In genomic region chr17:40209404-40210093, GRCh38 we compare ENCODE assay signal across 20 cellular contexts. TPM values are rescaled to one million over a fixed set of nuclear protein-coding genes. Genes with fewer than 3 reads are reported as not detected.
DNase-seq lines count a peak whose midpoint lies in the region; ATAC-seq and TF ChIP-seq lines count a peak whose summit lies in the region.
"Had no signal": no experiment of that assay in that cellular context is flagged by ENCODE, and none has a peak within 500 bp of the region (broad histone marks: within the 10 kb centered on the region; RNA-seq: fewer than 3 reads in every experiment).

No MANE protein-coding gene starts in this region.

- H3K27me3 ChIP-seq in adipocyte (replicated peaks; ENCODE audit: control insufficient read depth, insufficient read depth, low read length), result no peaks in the 10 kb centered on the region
- no peaks in the 10 kb centered on the region for H3K27me3 ChIP-seq in hepatocyte
- no peaks in the 10 kb centered on the region for H3K27me3 ChIP-seq in smooth muscle cell (ENCODE audit: low read depth)
- no peaks in the 10 kb centered on the region for H3K27me3 ChIP-seq in MG63
- H3K27me3 ChIP-seq: dorsolateral prefrontal cortex, spleen had no signal

- TF ChIP-seq CTCF in hepatocyte (IDR thresholded peaks at IDR 0.05; ENCODE audit: poor library complexity) (no peak), smooth muscle cell (IDR thresholded peaks at IDR 0.05; ENCODE audit: borderline replicate concordance, insufficient read depth, poor library complexity, severe bottlenecking) (no peak)

- H3K4me2 ChIP-seq in hepatocyte, result no peak overlapping the region
- H3K4me2 ChIP-seq in smooth muscle cell, result no peak overlapping the region

- H3K9me3 ChIP-seq in adipocyte (ENCODE audit: control insufficient read depth, low read length) (no peaks in the 10 kb centered on the region), hepatocyte (ENCODE audit: low read depth) (no peaks in the 10 kb centered on the region), smooth muscle cell (replicated peaks; ENCODE audit: low read depth) (no peaks in the 10 kb centered on the region), MG63 (no peaks in the 10 kb centered on the region)
- H3K9me3 ChIP-seq: prostate gland, spleen had no signal

- no peak for ATAC-seq in GM19324 (IDR thresholded peaks at IDR 0.05; ENCODE audit: low FRiP score, unreplicated experiment)
- ATAC-seq: Right ventricle myocardium inferior had no signal

- H2AFZ ChIP-seq in hepatocyte (peak overlapping the region; percentile 20), smooth muscle cell (ENCODE audit: low read depth) (no peak overlapping the region)

- H3K4me3 ChIP-seq in adipocyte (ENCODE audit: low read length) (no peak overlapping the region), hepatocyte (no peak overlapping the region), smooth muscle cell (no peak overlapping the region), MG63 (no peak overlapping the region)
- H3K4me3 ChIP-seq: dorsolateral prefrontal cortex, prostate gland, spleen had no signal

- intact Hi-C loops in activated CD4-positive, alpha-beta T cell treated with anti-CD3 and anti-CD28 coated beads, Interleukin-2, amount 10 ng/mL, durations not matched to agents 24 days and 14 days (cut with micrococcal nuclease), result no loop called here

- H3K27ac ChIP-seq in hepatocyte, result no peak overlapping the region
- peak overlapping the region; percentile 4 for H3K27ac ChIP-seq in smooth muscle cell (ENCODE audit: low read depth)
- H3K27ac ChIP-seq: dorsolateral prefrontal cortex, prostate gland, spleen, VCaP had no signal

- WGBS in hepatocyte (ENCODE audit: low lambda C conversion rate, missing lambda C conversion rate), result 49% methylated on average over 2 of the region's 2 CpGs
- 35% methylated on average over 2 of the region's 2 CpGs for WGBS in smooth muscle cell (ENCODE audit: low lambda C conversion rate)

- H3K4me1 ChIP-seq in adipocyte (ENCODE audit: control insufficient read depth, insufficient read depth, low read length), result no peaks in the 10 kb centered on the region
- H3K4me1 ChIP-seq in hepatocyte (ENCODE audit: insufficient read depth), result no peaks in the 10 kb centered on the region
- no peaks in the 10 kb centered on the region for H3K4me1 ChIP-seq in smooth muscle cell (ENCODE audit: low read depth)
- H3K4me1 ChIP-seq: prostate gland had no signal

- H3K4me1 Mint-ChIP-seq in activated CD4-positive, alpha-beta T cell treated with anti-CD3 and anti-CD28 coated beads, Interleukin-2, amount 10 ng/mL, durations not matched to agents 24 days and 14 days, result no peaks in the 10 kb centered on the region
- H3K4me1 Mint-ChIP-seq: activated naive CD4-positive, alpha-beta T cell treated with anti-CD3 and anti-CD28 coated beads, Interleukin-2, amount 10 ng/mL, durations not matched to agents 7 days and 5 days had no signal

- H3K36me3 ChIP-seq in adipocyte (ENCODE audit: control insufficient read depth, insufficient read depth, low read length, severe bottlenecking) (no peaks in the 10 kb centered on the region), hepatocyte (replicated peaks; ENCODE audit: insufficient read depth, low read depth) (no peaks in the 10 kb centered on the region), smooth muscle cell (ENCODE audit: low read depth) (no peaks in the 10 kb centered on the region), MG63 (no peaks in the 10 kb centered on the region)
- H3K36me3 ChIP-seq: prostate gland, spleen had no signal

- H3K9me2 ChIP-seq in hepatocyte (replicated peaks; ENCODE audit: insufficient read depth), result no peaks in the 10 kb centered on the region

- H4K20me1 ChIP-seq in hepatocyte (ENCODE audit: insufficient read depth, poor library complexity, severe bottlenecking), result no peaks in the 10 kb centered on the region
- no peaks in the 10 kb centered on the region for H4K20me1 ChIP-seq in smooth muscle cell (ENCODE audit: low read depth)

- H3K4me3 Mint-ChIP-seq in activated CD4-positive, alpha-beta T cell treated with anti-CD3 and anti-CD28 coated beads, Interleukin-2, amount 10 ng/mL, durations not matched to agents 24 days and 14 days, result no peak overlapping the region
- H3K4me3 Mint-ChIP-seq: activated naive CD4-positive, alpha-beta T cell treated with anti-CD3 and anti-CD28 coated beads, Interleukin-2, amount 10 ng/mL, durations not matched to agents 7 days and 5 days; activated T-cell treated with anti-CD3 and anti-CD28 coated beads, Interleukin-2, amount 50 U/mL, for 24 hours had no signal

- H3K9me3 Mint-ChIP-seq in activated CD4-positive, alpha-beta T cell treated with anti-CD3 and anti-CD28 coated beads, Interleukin-2, amount 10 ng/mL, durations not matched to agents 24 days and 14 days, result no peaks in the 10 kb centered on the region
- H3K9me3 Mint-ChIP-seq: activated naive CD4-positive, alpha-beta T cell treated with anti-CD3 and anti-CD28 coated beads, Interleukin-2, amount 10 ng/mL, durations not matched to agents 7 days and 5 days; activated T-cell treated with anti-CD3 and anti-CD28 coated beads, Interleukin-2, amount 50 U/mL, for 24 hours had no signal

- H3K79me2 ChIP-seq in hepatocyte (no peaks in the 10 kb centered on the region), smooth muscle cell (ENCODE audit: low read depth) (no peaks in the 10 kb centered on the region)

- H3K27ac Mint-ChIP-seq in activated CD4-positive, alpha-beta T cell treated with anti-CD3 and anti-CD28 coated beads, Interleukin-2, amount 10 ng/mL, durations not matched to agents 24 days and 14 days, result no peak overlapping the region
- H3K27ac Mint-ChIP-seq: activated naive CD4-positive, alpha-beta T cell treated with anti-CD3 and anti-CD28 coated beads, Interleukin-2, amount 10 ng/mL, durations not matched to agents 7 days and 5 days; activated T-cell treated with anti-CD3 and anti-CD28 coated beads, Interleukin-2, amount 50 U/mL, for 24 hours had no signal

- H3K9ac ChIP-seq in adipocyte (ENCODE audit: low read length), result no peak overlapping the region
- no peak overlapping the region for H3K9ac ChIP-seq in smooth muscle cell (ENCODE audit: low read depth)

- H3K27me3 Mint-ChIP-seq in activated CD4-positive, alpha-beta T cell treated with anti-CD3 and anti-CD28 coated beads, Interleukin-2, amount 10 ng/mL, durations not matched to agents 24 days and 14 days, result peaks cover 8% of the 10 kb centered on the region
- H3K27me3 Mint-ChIP-seq: activated T-cell treated with anti-CD3 and anti-CD28 coated beads, Interleukin-2, amount 50 U/mL, for 24 hours had no signal

- DNase-seq in GM03348 (ENCODE audit: low spot score), result peak; percentile 77
- DNase-seq in adipocyte (ENCODE audit: low read depth), result peak; percentile 52
- DNase-seq in hepatocyte (ENCODE audit: low spot score), result no peak
- DNase-seq in smooth muscle cell (lab: John Stamatoyannopoulos, UW; ENCODE audit: unreplicated experiment), result no peak
- DNase-seq in MG63, result no peak
- DNase-seq in activated CD4-positive, alpha-beta T cell treated with anti-CD3 and anti-CD28 coated beads, Interleukin-2, amount 10 ng/mL, durations not matched to agents 24 days and 14 days, result no peak
- DNase-seq: activated CD4-positive, alpha-beta T cell treated with anti-CD3 and anti-CD28 coated beads, Interleukin-2, amount 50 U/mL, for 48 hours; activated naive CD4-positive, alpha-beta T cell treated with anti-CD3 and anti-CD28 coated beads, Interleukin-2, amount 10 ng/mL, durations not matched to agents 7 days and 5 days; activated T-cell treated with anti-CD3 and anti-CD28 coated beads, Interleukin-2, amount 50 U/mL, for 24 hours; dorsolateral prefrontal cortex; erythroblast; H7; NCI-H2081; NCI-H524 treated with DMSO at 0.1 percent for 48 hours; spleen; T-helper 1 cell had no signal

- no peaks in the 10 kb centered on the region for H3F3A ChIP-seq in smooth muscle cell (ENCODE audit: low read depth)

- no peaks in the 10 kb centered on the region for H3K36me3 Mint-ChIP-seq in activated CD4-positive, alpha-beta T cell treated with anti-CD3 and anti-CD28 coated beads, Interleukin-2, amount 10 ng/mL, durations not matched to agents 24 days and 14 days (ENCODE audit: low read depth)
- H3K36me3 Mint-ChIP-seq: activated naive CD4-positive, alpha-beta T cell treated with anti-CD3 and anti-CD28 coated beads, Interleukin-2, amount 10 ng/mL, durations not matched to agents 7 days and 5 days had no signal

RNA-seq across cellular contexts. Expression of gene WIPF2, which starts 9.6 kb away (rescaled TPM):
- 10.3 and 12.6 TPM in 2 replicates for total RNA-seq in hepatocyte
- polyA plus RNA-seq in hepatocyte, result 23.8 and 24.2 TPM in 2 replicates
- 6.5 and 6.7 TPM in 2 replicates for total RNA-seq in smooth muscle cell
- 13.9 and 19.6 TPM in 2 replicates for polyA plus RNA-seq in smooth muscle cell
- total RNA-seq in MG63 (2014; rRNA removed; shearing (Covaris generic); ENCODE audit: low replicate concordance), result 5.5 and 7.4 TPM in 2 replicates
- total RNA-seq in activated CD4-positive, alpha-beta T cell treated with anti-CD3 and anti-CD28 coated beads, Interleukin-2, amount 10 ng/mL, durations not matched to agents 24 days and 14 days, result 19.9 and 25.5 TPM in 2 replicates

RNA-seq across cellular contexts. Expression of gene RAPGEFL1, which starts 32.3 kb away (rescaled TPM):
- 4.0 and 4.9 TPM in 2 replicates for total RNA-seq in hepatocyte
- polyA plus RNA-seq in hepatocyte, result 4.2 and 6.0 TPM in 2 replicates
- total RNA-seq in smooth muscle cell, result 2.6 and 4.0 TPM in 2 replicates
- polyA plus RNA-seq in smooth muscle cell, result 3.1 and 6.9 TPM in 2 replicates
- 0.27 and 2.0 TPM in 2 replicates for total RNA-seq in MG63 (2014; rRNA removed; shearing (Covaris generic); ENCODE audit: low replicate concordance)
- 11.5 and 11.9 TPM in 2 replicates for total RNA-seq in activated CD4-positive, alpha-beta T cell treated with anti-CD3 and anti-CD28 coated beads, Interleukin-2, amount 10 ng/mL, durations not matched to agents 24 days and 14 days

Comparison
In these comparisons a context has a peak if more than half of its experiments do, and no peak if none do; other contexts are left out.
1. DNase-seq: peak in GM03348 (single experiment) and adipocyte (single experiment); none in hepatocyte (single experiment), smooth muscle cell (single experiment), MG63 (single experiment) and activated CD4-positive, alpha-beta T cell treated with anti-CD3 and anti-CD28 coated beads, Interleukin-2, amount 10 ng/mL, durations not matched to agents 24 days and 14 days (single experiment).